Comparison of ENCODE assay signal across 13 cellular contexts in the genomic region with DNA sequence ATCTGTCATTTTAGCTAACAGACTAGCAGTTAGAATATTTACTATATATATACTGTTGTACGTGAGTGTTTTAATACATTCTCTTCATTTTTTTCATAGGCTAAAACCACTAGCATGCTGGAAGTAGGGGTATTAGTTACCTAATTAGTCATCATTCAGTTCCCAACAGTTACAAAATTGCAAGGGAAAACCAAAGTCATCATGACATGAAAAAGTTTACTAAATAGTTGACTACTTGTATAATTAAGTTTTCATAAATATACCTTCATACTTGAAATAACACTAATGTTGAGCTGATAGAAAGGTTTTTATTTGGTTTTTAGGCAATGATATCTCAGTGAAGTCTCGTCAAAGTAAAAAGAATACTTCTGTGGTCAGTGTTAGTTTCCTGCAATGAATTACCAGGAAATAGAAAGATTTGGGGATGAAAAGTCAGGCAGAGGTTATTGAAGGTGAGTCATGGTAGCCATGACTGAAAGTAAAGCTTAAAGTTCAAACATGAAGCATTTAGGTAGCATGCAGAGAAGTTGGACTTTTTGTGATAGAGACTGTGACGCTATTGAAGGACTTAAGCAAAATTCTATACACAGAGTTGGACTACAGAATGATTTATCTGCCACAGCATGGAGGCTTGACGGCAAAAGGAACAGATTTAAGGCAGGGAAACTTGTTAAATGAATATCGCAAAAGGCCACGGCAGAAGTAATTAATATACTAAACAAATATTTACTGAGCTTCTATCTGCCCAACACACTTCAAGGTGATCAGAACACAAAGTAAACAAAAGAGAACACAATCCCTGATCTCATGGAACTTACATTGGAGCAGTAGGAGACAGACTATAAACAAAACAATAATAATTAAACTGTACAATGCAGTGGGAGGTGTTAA.
DNase-seq lines count a peak whose midpoint lies in the region; TF ChIP-seq lines count a peak whose summit lies in the region.
"Had no signal": no experiment of that assay in that cellular context is flagged by ENCODE, and none has a peak within 500 bp of the region (broad histone marks: within the 10 kb centered on the region; RNA-seq: fewer than 3 reads in every experiment).

No MANE protein-coding gene starts in this region.

- H3K4me1 ChIP-seq in Peyer's patch, result no peaks in the 10 kb centered on the region

- H3K27ac ChIP-seq in brain microvascular endothelial cell, result peak overlapping the region; percentile 36
- H3K27ac ChIP-seq in Peyer's patch, result no peak overlapping the region

- TF ChIP-seq CTCF in brain microvascular endothelial cell (IDR thresholded peaks at IDR 0.05; ENCODE audit: low read depth, low read length, missing control alignments) (no peak), retinal pigment epithelial cell (conservative IDR thresholded peaks at IDR 0.05; ENCODE audit: low read depth, low read length) (no peak), Peyer's patch (IDR thresholded peaks at IDR 0.05) (no peak)

- DNase-seq in HCEC 1CT (peak; percentile 42), NCI-H345 (lab: John Stamatoyannopoulos, UW) (peak; percentile 72), brain microvascular endothelial cell (peak; percentile 28), retinal pigment epithelial cell (ENCODE audit: low read depth) (peak; percentile 34), Peyer's patch (no peak), anterior cingulate cortex (lab: John Stamatoyannopoulos, UW) (no peak), UCSD-AML1 (lab: John Stamatoyannopoulos, UW; ENCODE audit: unreplicated experiment) (no peak), NCI-H2107 (lab: John Stamatoyannopoulos, UW) (no peak)
- DNase-seq: C1 segment of cervical spinal cord, cortex of kidney, GDM1, NCI-H2171 treated with DMSO at 0.1 percent for 48 hours, RPMI8226 had no signal

- no peaks in the 10 kb centered on the region for H3K36me3 ChIP-seq in brain microvascular endothelial cell (replicated peaks)
- no peaks in the 10 kb centered on the region for H3K36me3 ChIP-seq in Peyer's patch

- H3K9me3 ChIP-seq in Peyer's patch, result no peaks in the 10 kb centered on the region

- H3K27me3 ChIP-seq in brain microvascular endothelial cell (replicated peaks), result no peaks in the 10 kb centered on the region
- H3K27me3 ChIP-seq in Peyer's patch, result no peaks in the 10 kb centered on the region

- in situ Hi-C loops in brain microvascular endothelial cell (cut with HindIII; ENCODE audit: low pct_ligation_motif_present, low sequenced_read_pairs), result no loop called here

- H3K4me3 ChIP-seq in brain microvascular endothelial cell (ENCODE audit: low read depth, low read length) (no peak overlapping the region), retinal pigment epithelial cell (ENCODE audit: low read length) (no peak overlapping the region), Peyer's patch (no peak overlapping the region)

- TF ChIP-seq POLR2A in Peyer's patch (IDR thresholded peaks at IDR 0.05), result no peak

Comparison
In these comparisons a context has a peak if more than half of its experiments do, and no peak if none do; other contexts are left out.
1. DNase-seq: peak in HCEC 1CT (single experiment), NCI-H345 (single experiment), brain microvascular endothelial cell (single experiment) and retinal pigment epithelial cell (single experiment); none in Peyer's patch (0 of 3), anterior cingulate cortex (0 of 58), UCSD-AML1 (single experiment) and NCI-H2107 (single experiment).